ENCODE assay signal across 8 cellular contexts in genomic region chr2:121596221-121597080, GRCh38. TPM values are rescaled to one million over a fixed set of nuclear protein-coding genes. Genes with fewer than 3 reads are reported as not detected.
DNase-seq lines count a peak whose midpoint lies in the region; ATAC-seq, FAIRE-seq and TF ChIP-seq lines count a peak whose summit lies in the region.

No MANE protein-coding gene starts in this region.

- no peaks in the 10 kb centered on the region for H3K27me3 ChIP-seq in CD4-positive, alpha-beta T cell (ENCODE audit: control insufficient read depth, insufficient read depth, low read length)

- intact Hi-C loops in CD4-positive, alpha-beta T cell (cut with DNase I, micrococcal nuclease) = loop anchor here in 1 of 2 experiments (5.0 kb wide), 1 partner anchor 51 kb away; the partner anchor contains the start of gene CLASP1
- intact Hi-C loops in posterior vena cava (cut with DNase I) = no loop called here

- TF ChIP-seq CTCF in CD4-positive, alpha-beta T cell (IDR thresholded peaks at IDR 0.05) = peak; percentile 25
- TF ChIP-seq CTCF in foreskin fibroblast (IDR thresholded peaks at IDR 0.05; ENCODE audit: low read depth, low read length) = peak; percentile 48
- peak; percentile 62 for TF ChIP-seq CTCF in osteocyte (IDR thresholded peaks at IDR 0.05)

- H3K27ac Mint-ChIP-seq in CD4-positive, alpha-beta T cell = peak overlapping the region; percentile 52
- H3K27ac Mint-ChIP-seq in osteocyte (ENCODE audit: unreplicated experiment) = peak overlapping the region; percentile 71

- no peaks in the 10 kb centered on the region for H3K27me3 Mint-ChIP-seq in CD4-positive, alpha-beta T cell
- H3K27me3 Mint-ChIP-seq in osteocyte (ENCODE audit: unreplicated experiment) = no peaks in the 10 kb centered on the region

- no peaks in the 10 kb centered on the region for H3K9me3 ChIP-seq in CD4-positive, alpha-beta T cell (ENCODE audit: control insufficient read depth, low read length)

- peaks cover 64% of the 10 kb centered on the region for H3K4me1 Mint-ChIP-seq in CD4-positive, alpha-beta T cell (ENCODE audit: low read depth)
- peaks cover 11% of the 10 kb centered on the region for H3K4me1 Mint-ChIP-seq in osteocyte (ENCODE audit: unreplicated experiment)

- peak overlapping the region; percentile 19 to 39 for H3K4me3 ChIP-seq in foreskin fibroblast (ENCODE audit: low read depth in 1 of 2, low read length in 2 of 2)

- ATAC-seq in CD4-positive, alpha-beta T cell (ENCODE audit: poor library complexity) = peak; percentile 73
- peak; percentile 50 for ATAC-seq in HG02840 (IDR thresholded peaks at IDR 0.05; ENCODE audit: low FRiP score, unreplicated experiment)

- peak overlapping the region; percentile 61 for H3K4me3 Mint-ChIP-seq in CD4-positive, alpha-beta T cell
- no peak overlapping the region for H3K4me3 Mint-ChIP-seq in osteocyte (ENCODE audit: unreplicated experiment)

- POLR2A ChIA-PET in CD4-positive, alpha-beta T cell (lab: Charles Lee) = interaction anchor here (0.5 to 1.8 kb wide), 2 partner anchors 41 to 53 kb away, joined by 3 to 6 read pairs; partner anchors contain the start of gene CLASP1

- no peak overlapping the region for H3K27ac ChIP-seq in CD4-positive, alpha-beta T cell (ENCODE audit: low read depth, low read length)

- CTCF ChIA-PET in CD4-positive, alpha-beta T cell (lab: Charles Lee) = interaction anchor here (1.2 to 2.2 kb wide), 2 partner anchors 21 to 122 kb away, joined by 3 to 6 read pairs; no protein-coding TSS in a partner anchor

- no peak for DNase-seq in CD4-positive, alpha-beta T cell
- DNase-seq in GM18507 (ENCODE audit: extremely low spot score, insufficient read length, low read depth) (no peak), NCI-H146 treated with DMSO at 0.1 percent for 48 hours (lab: John Stamatoyannopoulos, UW; ENCODE audit: unreplicated experiment) (peak; percentile 47), foreskin fibroblast (peak; percentile 33 to 77), osteocyte (ENCODE audit: extremely low spot score, unreplicated experiment) (no peak), posterior vena cava (ENCODE audit: low spot score) (no peak)
- peak; percentile 7 to 24 for DNase-seq in activated CD4-positive, alpha-beta T cell treated with anti-CD3 and anti-CD28 coated beads, Interleukin-2, amount 50 U/mL, for 48 hours

- H3K9me3 Mint-ChIP-seq in CD4-positive, alpha-beta T cell = no peaks in the 10 kb centered on the region
- no peaks in the 10 kb centered on the region for H3K9me3 Mint-ChIP-seq in osteocyte (ENCODE audit: unreplicated experiment)

- FAIRE-seq in GM18507 (lab: Jason Lieb, UNC) = peak; percentile 77

- H3K36me3 Mint-ChIP-seq in CD4-positive, alpha-beta T cell (ENCODE audit: low read depth) = peaks cover 13% of the 10 kb centered on the region
- H3K36me3 Mint-ChIP-seq in osteocyte (ENCODE audit: unreplicated experiment) = peaks cover 1% of the 10 kb centered on the region

RNA-seq across cellular contexts. Expression of gene CLASP1, which starts 52.8 kb away (rescaled TPM):
- total RNA-seq in CD4-positive, alpha-beta T cell = 10 to 100 TPM; 58.0 to 58.5 TPM
- total RNA-seq in osteocyte (59.9 and 62.4 TPM in 2 replicates), posterior vena cava (10 to 100 TPM; 50.4 to 55.8 TPM)

Comparison
In these comparisons a context has a peak if more than half of its experiments do, and no peak if none do; other contexts are left out.
1. DNase-seq: peak in NCI-H146 treated with DMSO at 0.1 percent for 48 hours (single experiment), activated CD4-positive, alpha-beta T cell treated with anti-CD3 and anti-CD28 coated beads, Interleukin-2, amount 50 U/mL, for 48 hours (2 of 2) and foreskin fibroblast (2 of 2); none in CD4-positive, alpha-beta T cell (0 of 10), GM18507 (single experiment), osteocyte (single experiment) and posterior vena cava (single experiment).
2. Peak in every context shown above with its lines, with median percentiles within 50 percentile points of each other: CTCF ChIP-seq.